In the genomic region with DNA sequence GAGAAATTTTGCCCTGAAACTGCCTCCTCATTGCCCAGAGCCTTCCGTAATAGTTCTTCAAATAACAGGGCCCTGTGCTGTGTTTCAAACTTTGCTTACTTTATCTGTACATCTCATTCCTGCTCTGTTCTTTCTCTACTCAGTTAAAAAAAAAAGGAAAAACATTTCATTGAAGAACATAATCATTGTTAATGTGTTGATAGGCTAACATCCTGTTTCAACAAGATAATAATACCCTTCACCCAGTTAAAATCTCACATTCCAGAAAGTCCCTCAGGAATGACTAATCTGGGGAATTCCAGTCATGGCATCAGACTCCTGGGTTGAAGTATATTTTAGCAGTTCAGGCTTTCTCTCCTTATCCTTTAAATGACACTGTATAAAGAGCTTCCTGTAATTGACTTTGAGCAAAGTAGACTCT, we compare ENCODE assay signal across 1 cellular context.
TF ChIP-seq lines count a peak whose summit lies in the region.

No MANE protein-coding gene starts in this region.

TF ChIP-seq in HepG2, 621 proteins besides CTCF, POLR2A, EP300 and RAD21 (continues in another document):
- TF ChIP-seq ZNF282 (IDR thresholded peaks at IDR 0.05; ENCODE audit: partially characterized antibody): no peak
- TF ChIP-seq SMAD9 (CRISPR knock-in tag; IDR thresholded peaks at IDR 0.05): no peak
- 0 out of 2 replicates have a peak, but pooled peaks have one; percentile 30 for TF ChIP-seq ZNF878 (CRISPR knock-in tag; IDR thresholded peaks at IDR 0.05)
- no peak for TF ChIP-seq FIP1L1 (IDR thresholded peaks at IDR 0.05; ENCODE audit: borderline replicate concordance, insufficient read depth, low read depth, low read length)
- TF ChIP-seq, protein P1, sequence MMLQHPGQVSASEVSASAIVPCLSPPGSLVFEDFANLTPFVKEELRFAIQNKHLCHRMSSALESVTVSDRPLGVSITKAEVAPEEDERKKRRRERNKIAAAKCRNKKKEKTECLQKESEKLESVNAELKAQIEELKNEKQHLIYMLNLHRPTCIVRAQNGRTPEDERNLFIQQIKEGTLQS (CRISPR knock-in tag; IDR thresholded peaks at IDR 0.05): 0 out of 2 replicates have a peak, but pooled peaks have one; percentile 59
- TF ChIP-seq ETV5 (CRISPR knock-in tag; IDR thresholded peaks at IDR 0.05; ENCODE audit: borderline replicate concordance): peak; percentile 78; the same call in 1 of the 2 replicates
- no peak for TF ChIP-seq POGZ (CRISPR knock-in tag; IDR thresholded peaks at IDR 0.05)
- TF ChIP-seq FOXA1 (IDR thresholded peaks at IDR 0.05): no peak
- TF ChIP-seq FOXA1 (CRISPR knock-in tag; IDR thresholded peaks at IDR 0.05): peak; percentile 22; the same call in 1 of the 2 replicates
- no peak for TF ChIP-seq TBP (CRISPR knock-in tag; IDR thresholded peaks at IDR 0.05)
- TF ChIP-seq, protein P2, sequence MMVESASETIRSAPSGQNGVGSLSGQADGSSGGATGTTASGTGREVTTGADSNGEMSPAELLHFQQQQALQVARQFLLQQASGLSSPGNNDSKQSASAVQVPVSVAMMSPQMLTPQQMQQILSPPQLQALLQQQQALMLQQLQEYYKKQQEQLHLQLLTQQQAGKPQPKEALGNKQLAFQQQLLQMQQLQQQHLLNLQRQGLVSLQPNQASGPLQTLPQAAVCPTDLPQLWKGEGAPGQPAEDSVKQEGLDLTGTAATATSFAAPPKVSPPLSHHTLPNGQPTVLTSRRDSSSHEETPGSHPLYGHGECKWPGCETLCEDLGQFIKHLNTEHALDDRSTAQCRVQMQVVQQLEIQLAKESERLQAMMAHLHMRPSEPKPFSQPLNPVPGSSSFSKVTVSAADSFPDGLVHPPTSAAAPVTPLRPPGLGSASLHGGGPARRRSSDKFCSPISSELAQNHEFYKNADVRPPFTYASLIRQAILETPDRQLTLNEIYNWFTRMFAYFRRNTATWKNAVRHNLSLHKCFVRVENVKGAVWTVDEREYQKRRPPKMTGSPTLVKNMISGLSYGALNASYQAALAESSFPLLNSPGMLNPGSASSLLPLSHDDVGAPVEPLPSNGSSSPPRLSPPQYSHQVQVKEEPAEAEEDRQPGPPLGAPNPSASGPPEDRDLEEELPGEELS (CRISPR knock-in tag; IDR thresholded peaks at IDR 0.05): peak; percentile 54; the same call in 1 of the 2 replicates
- no peak for TF ChIP-seq PTBP1 (IDR thresholded peaks at IDR 0.05; ENCODE audit: low read depth, low read length, poor library complexity, severe bottlenecking)
- TF ChIP-seq BHLHE40 (IDR thresholded peaks at IDR 0.05; ENCODE audit: low read length): no peak
- TF ChIP-seq ZNF24 (IDR thresholded peaks at IDR 0.05): 0 out of 2 replicates have a peak, but pooled peaks have one; percentile 12
- no peak for TF ChIP-seq FOXP1 (IDR thresholded peaks at IDR 0.05)
- TF ChIP-seq FOXP1 (CRISPR knock-in tag; IDR thresholded peaks at IDR 0.05): peak; percentile 56; the same call in 1 of the 2 replicates
- peak; percentile 93 for TF ChIP-seq TEAD3 (CRISPR knock-in tag; optimal IDR thresholded peaks at IDR 0.05; ENCODE audit: borderline replicate concordance)
- TF ChIP-seq PPARG (CRISPR knock-in tag; conservative IDR thresholded peaks at IDR 0.05): peak; percentile 100
- TF ChIP-seq, protein P3, sequence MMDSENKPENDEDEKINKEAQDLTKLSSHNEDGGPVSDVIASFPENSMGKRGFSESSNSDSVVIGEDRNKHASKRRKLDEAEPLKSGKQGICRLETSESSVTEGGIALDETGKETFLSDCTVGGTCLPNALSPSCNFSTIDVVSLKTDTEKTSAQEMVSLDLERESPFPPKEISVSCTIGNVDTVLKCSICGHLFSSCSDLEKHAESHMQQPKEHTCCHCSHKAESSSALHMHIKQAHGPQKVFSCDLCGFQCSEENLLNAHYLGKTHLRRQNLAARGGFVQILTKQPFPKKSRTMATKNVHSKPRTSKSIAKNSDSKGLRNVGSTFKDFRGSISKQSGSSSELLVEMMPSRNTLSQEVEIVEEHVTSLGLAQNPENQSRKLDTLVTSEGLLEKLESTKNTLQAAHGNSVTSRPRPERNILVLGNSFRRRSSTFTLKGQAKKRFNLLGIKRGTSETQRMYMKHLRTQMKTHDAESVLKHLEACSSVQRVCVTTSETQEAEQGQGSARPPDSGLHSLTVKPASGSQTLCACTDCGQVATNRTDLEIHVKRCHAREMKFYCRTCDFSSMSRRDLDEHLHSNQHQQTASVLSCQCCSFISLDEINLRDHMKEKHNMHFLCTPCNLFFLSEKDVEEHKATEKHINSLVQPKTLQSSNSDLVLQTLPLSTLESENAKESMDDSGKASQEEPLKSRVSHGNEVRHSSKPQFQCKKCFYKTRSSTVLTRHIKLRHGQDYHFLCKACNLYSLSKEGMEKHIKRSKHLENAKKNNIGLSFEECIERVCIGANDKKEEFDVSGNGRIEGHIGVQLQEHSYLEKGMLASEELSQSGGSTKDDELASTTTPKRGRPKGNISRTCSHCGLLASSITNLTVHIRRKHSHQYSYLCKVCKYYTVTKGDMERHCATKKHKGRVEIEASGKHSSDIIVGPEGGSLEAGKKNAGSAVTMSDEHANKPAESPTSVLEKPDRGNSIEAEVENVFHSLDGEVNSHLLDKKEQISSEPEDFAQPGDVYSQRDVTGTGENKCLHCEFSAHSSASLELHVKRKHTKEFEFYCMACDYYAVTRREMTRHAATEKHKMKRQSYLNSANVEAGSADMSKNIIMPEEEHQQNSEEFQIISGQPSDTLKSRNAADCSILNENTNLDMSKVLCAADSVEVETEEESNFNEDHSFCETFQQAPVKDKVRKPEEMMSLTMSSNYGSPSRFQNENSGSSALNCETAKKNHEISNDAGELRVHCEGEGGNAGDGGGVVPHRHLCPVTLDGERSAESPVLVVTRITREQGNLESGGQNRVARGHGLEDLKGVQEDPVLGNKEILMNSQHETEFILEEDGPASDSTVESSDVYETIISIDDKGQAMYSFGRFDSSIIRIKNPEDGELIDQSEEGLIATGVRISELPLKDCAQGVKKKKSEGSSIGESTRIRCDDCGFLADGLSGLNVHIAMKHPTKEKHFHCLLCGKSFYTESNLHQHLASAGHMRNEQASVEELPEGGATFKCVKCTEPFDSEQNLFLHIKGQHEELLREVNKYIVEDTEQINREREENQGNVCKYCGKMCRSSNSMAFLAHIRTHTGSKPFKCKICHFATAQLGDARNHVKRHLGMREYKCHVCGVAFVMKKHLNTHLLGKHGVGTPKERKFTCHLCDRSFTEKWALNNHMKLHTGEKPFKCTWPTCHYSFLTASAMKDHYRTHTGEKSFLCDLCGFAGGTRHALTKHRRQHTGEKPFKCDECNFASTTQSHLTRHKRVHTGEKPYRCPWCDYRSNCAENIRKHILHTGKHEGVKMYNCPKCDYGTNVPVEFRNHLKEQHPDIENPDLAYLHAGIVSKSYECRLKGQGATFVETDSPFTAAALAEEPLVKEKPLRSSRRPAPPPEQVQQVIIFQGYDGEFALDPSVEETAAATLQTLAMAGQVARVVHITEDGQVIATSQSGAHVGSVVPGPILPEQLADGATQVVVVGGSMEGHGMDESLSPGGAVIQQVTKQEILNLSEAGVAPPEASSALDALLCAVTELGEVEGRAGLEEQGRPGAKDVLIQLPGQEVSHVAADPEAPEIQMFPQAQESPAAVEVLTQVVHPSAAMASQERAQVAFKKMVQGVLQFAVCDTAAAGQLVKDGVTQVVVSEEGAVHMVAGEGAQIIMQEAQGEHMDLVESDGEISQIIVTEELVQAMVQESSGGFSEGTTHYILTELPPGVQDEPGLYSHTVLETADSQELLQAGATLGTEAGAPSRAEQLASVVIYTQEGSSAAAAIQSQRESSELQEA (CRISPR knock-in tag; IDR thresholded peaks at IDR 0.05; ENCODE audit: not compliant biosample characterization): no peak
- TF ChIP-seq SAP130 (CRISPR knock-in tag; IDR thresholded peaks at IDR 0.05; ENCODE audit: low read depth): peak; percentile 43; the same call in 1 of the 2 replicates
- TF ChIP-seq NR2F6 (IDR thresholded peaks at IDR 0.05): 0 out of 2 replicates have a peak, but pooled peaks have one; percentile 16
- no peak; the same call in 1 of the 2 replicates for TF ChIP-seq NR2F6 (CRISPR knock-in tag; IDR thresholded peaks at IDR 0.05)
- TF ChIP-seq HMG20A (CRISPR knock-in tag; IDR thresholded peaks at IDR 0.05; ENCODE audit: borderline replicate concordance): peak; percentile 39; the same call in 1 of the 2 replicates
- TF ChIP-seq, protein P4, sequence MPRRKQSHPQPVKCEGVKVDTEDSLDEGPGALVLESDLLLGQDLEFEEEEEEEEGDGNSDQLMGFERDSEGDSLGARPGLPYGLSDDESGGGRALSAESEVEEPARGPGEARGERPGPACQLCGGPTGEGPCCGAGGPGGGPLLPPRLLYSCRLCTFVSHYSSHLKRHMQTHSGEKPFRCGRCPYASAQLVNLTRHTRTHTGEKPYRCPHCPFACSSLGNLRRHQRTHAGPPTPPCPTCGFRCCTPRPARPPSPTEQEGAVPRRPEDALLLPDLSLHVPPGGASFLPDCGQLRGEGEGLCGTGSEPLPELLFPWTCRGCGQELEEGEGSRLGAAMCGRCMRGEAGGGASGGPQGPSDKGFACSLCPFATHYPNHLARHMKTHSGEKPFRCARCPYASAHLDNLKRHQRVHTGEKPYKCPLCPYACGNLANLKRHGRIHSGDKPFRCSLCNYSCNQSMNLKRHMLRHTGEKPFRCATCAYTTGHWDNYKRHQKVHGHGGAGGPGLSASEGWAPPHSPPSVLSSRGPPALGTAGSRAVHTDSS (CRISPR knock-in tag; conservative IDR thresholded peaks at IDR 0.05): no peak
- TF ChIP-seq, protein P5, sequence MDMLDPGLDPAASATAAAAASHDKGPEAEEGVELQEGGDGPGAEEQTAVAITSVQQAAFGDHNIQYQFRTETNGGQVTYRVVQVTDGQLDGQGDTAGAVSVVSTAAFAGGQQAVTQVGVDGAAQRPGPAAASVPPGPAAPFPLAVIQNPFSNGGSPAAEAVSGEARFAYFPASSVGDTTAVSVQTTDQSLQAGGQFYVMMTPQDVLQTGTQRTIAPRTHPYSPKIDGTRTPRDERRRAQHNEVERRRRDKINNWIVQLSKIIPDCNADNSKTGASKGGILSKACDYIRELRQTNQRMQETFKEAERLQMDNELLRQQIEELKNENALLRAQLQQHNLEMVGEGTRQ (IDR thresholded peaks at IDR 0.05; ENCODE audit: low read depth, low read length): no peak
- TF ChIP-seq, protein P5 (CRISPR knock-in tag; IDR thresholded peaks at IDR 0.05; ENCODE audit: borderline replicate concordance): no peak
- no peak for TF ChIP-seq XRCC5 (optimal IDR thresholded peaks at IDR 0.05; ENCODE audit: low read length)
- TF ChIP-seq TAF1 (CRISPR knock-in tag; IDR thresholded peaks at IDR 0.05): no peak
- 0 out of 2 replicates have a peak, but pooled peaks have one; percentile 33 for TF ChIP-seq GATAD2A (CRISPR knock-in tag; IDR thresholded peaks at IDR 0.05)
- peak; percentile 92 for TF ChIP-seq RXRB (CRISPR knock-in tag; IDR thresholded peaks at IDR 0.05; ENCODE audit: borderline replicate concordance)
- TF ChIP-seq CREM (IDR thresholded peaks at IDR 0.05): 0 out of 2 replicates have a peak, but pooled peaks have one; percentile 26
- TF ChIP-seq CREM (CRISPR knock-in tag; IDR thresholded peaks at IDR 0.05): no peak
- peak; percentile 20; the same call in 1 of the 2 replicates for TF ChIP-seq CEBPG (CRISPR knock-in tag; IDR thresholded peaks at IDR 0.05)
- TF ChIP-seq, protein P6, sequence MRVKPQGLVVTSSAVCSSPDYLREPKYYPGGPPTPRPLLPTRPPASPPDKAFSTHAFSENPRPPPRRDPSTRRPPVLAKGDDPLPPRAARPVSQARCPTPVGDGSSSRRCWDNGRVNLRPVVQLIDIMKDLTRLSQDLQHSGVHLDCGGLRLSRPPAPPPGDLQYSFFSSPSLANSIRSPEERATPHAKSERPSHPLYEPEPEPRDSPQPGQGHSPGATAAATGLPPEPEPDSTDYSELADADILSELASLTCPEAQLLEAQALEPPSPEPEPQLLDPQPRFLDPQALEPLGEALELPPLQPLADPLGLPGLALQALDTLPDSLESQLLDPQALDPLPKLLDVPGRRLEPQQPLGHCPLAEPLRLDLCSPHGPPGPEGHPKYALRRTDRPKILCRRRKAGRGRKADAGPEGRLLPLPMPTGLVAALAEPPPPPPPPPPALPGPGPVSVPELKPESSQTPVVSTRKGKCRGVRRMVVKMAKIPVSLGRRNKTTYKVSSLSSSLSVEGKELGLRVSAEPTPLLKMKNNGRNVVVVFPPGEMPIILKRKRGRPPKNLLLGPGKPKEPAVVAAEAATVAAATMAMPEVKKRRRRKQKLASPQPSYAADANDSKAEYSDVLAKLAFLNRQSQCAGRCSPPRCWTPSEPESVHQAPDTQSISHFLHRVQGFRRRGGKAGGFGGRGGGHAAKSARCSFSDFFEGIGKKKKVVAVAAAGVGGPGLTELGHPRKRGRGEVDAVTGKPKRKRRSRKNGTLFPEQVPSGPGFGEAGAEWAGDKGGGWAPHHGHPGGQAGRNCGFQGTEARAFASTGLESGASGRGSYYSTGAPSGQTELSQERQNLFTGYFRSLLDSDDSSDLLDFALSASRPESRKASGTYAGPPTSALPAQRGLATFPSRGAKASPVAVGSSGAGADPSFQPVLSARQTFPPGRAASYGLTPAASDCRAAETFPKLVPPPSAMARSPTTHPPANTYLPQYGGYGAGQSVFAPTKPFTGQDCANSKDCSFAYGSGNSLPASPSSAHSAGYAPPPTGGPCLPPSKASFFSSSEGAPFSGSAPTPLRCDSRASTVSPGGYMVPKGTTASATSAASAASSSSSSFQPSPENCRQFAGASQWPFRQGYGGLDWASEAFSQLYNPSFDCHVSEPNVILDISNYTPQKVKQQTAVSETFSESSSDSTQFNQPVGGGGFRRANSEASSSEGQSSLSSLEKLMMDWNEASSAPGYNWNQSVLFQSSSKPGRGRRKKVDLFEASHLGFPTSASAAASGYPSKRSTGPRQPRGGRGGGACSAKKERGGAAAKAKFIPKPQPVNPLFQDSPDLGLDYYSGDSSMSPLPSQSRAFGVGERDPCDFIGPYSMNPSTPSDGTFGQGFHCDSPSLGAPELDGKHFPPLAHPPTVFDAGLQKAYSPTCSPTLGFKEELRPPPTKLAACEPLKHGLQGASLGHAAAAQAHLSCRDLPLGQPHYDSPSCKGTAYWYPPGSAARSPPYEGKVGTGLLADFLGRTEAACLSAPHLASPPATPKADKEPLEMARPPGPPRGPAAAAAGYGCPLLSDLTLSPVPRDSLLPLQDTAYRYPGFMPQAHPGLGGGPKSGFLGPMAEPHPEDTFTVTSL (CRISPR knock-in tag; IDR thresholded peaks at IDR 0.05; ENCODE audit: borderline replicate concordance): peak; percentile 48; the same call in 1 of the 2 replicates
- TF ChIP-seq HCFC1 (IDR thresholded peaks at IDR 0.05; ENCODE audit: low read depth, low read length): no peak
- no peak for TF ChIP-seq SOX6 (IDR thresholded peaks at IDR 0.05)
- peak; percentile 65; the same call in 1 of the 2 replicates for TF ChIP-seq SOX6 (CRISPR knock-in tag; IDR thresholded peaks at IDR 0.05)
- TF ChIP-seq ISX (CRISPR knock-in tag; conservative IDR thresholded peaks at IDR 0.05): no peak
- TF ChIP-seq ZNF670 (CRISPR knock-in tag; IDR thresholded peaks at IDR 0.05; ENCODE audit: borderline replicate concordance): peak; percentile 55; the same call in 1 of the 2 replicates
- no peak for TF ChIP-seq ZNF616 (CRISPR knock-in tag; IDR thresholded peaks at IDR 0.05; ENCODE audit: low read depth)
- TF ChIP-seq, protein P7, sequence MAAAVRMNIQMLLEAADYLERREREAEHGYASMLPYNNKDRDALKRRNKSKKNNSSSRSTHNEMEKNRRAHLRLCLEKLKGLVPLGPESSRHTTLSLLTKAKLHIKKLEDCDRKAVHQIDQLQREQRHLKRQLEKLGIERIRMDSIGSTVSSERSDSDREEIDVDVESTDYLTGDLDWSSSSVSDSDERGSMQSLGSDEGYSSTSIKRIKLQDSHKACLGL (CRISPR knock-in tag; IDR thresholded peaks at IDR 0.05): no peak
- TF ChIP-seq HDAC2 (CRISPR knock-in tag; IDR thresholded peaks at IDR 0.05): 0 out of 2 replicates have a peak, but pooled peaks have one; percentile 30
